In genomic region chr7:7517661-7518236, GRCh38 we compare ENCODE assay signal across 12 cellular contexts. TPM values are rescaled to one million over a fixed set of nuclear protein-coding genes. Genes with fewer than 3 reads are reported as not detected.
"Had no signal": no experiment of that assay in that cellular context is flagged by ENCODE, and none has a peak within 500 bp of the region (broad histone marks: within the 10 kb centered on the region; RNA-seq: fewer than 3 reads in every experiment).

No MANE protein-coding gene starts in this region.

- H3K9me3 Mint-ChIP-seq: activated CD4-positive, alpha-beta memory T cell treated with anti-CD3 and anti-CD28 coated beads, Interleukin-2, amount 10 ng/mL, durations not matched to agents 7 days and 5 days; activated naive CD8-positive, alpha-beta T cell treated with anti-CD3 and anti-CD28 coated beads for 36 hours had no signal

- H3K27me3 Mint-ChIP-seq: activated naive CD8-positive, alpha-beta T cell treated with anti-CD3 and anti-CD28 coated beads for 36 hours had no signal

- ATAC-seq: left lung had no signal

- H3K27me3 ChIP-seq: breast epithelium, dorsolateral prefrontal cortex, left lung had no signal

- H3K4me3 Mint-ChIP-seq: activated CD4-positive, alpha-beta memory T cell treated with anti-CD3 and anti-CD28 coated beads, Interleukin-2, amount 10 ng/mL, durations not matched to agents 7 days and 5 days; activated naive CD8-positive, alpha-beta T cell treated with anti-CD3 and anti-CD28 coated beads for 36 hours had no signal

- H3K4me1 Mint-ChIP-seq: activated CD4-positive, alpha-beta memory T cell treated with anti-CD3 and anti-CD28 coated beads, Interleukin-2, amount 10 ng/mL, durations not matched to agents 7 days and 5 days; activated naive CD8-positive, alpha-beta T cell treated with anti-CD3 and anti-CD28 coated beads for 36 hours had no signal

- H3K36me3 Mint-ChIP-seq: activated naive CD8-positive, alpha-beta T cell treated with anti-CD3 and anti-CD28 coated beads for 36 hours had no signal

- H3K4me1 ChIP-seq: breast epithelium, left lung had no signal

- H3K27ac Mint-ChIP-seq: activated CD4-positive, alpha-beta memory T cell treated with anti-CD3 and anti-CD28 coated beads, Interleukin-2, amount 10 ng/mL, durations not matched to agents 7 days and 5 days; activated naive CD8-positive, alpha-beta T cell treated with anti-CD3 and anti-CD28 coated beads for 36 hours had no signal

- H3K36me3 ChIP-seq: breast epithelium, left lung had no signal

- H3K9me3 ChIP-seq: breast epithelium, left lung had no signal

- H3K4me3 ChIP-seq: breast epithelium, dorsolateral prefrontal cortex, left lung had no signal

- DNase-seq: activated CD4-positive, alpha-beta memory T cell treated with anti-CD3 and anti-CD28 coated beads, Interleukin-2, amount 10 ng/mL, durations not matched to agents 7 days and 5 days; activated gamma-delta T cell treated with Interleukin-2 at 50 U/mL for 16 hours; activated naive CD8-positive, alpha-beta T cell treated with anti-CD3 and anti-CD28 coated beads for 36 hours; activated T-cell treated with anti-CD3 and anti-CD28 coated beads, Interleukin-2, amount 50 U/mL, for 48 hours; aorta; dorsolateral prefrontal cortex; glutamatergic neuron; left lung; mesendoderm; small intestine had no signal

- H3K27ac ChIP-seq: breast epithelium, dorsolateral prefrontal cortex, left lung had no signal

RNA-seq across cellular contexts. Expression of gene COL28A1, which starts 17.9 kb away (rescaled TPM):
- total RNA-seq: activated CD4-positive, alpha-beta memory T cell treated with anti-CD3 and anti-CD28 coated beads, Interleukin-2, amount 10 ng/mL, durations not matched to agents 7 days and 5 days; T-helper 2 cell treated with Interferon-gamma antibody and Interleukin-4, amounts not matched to agents 100 ng/mL and 5 ng/mL, for 36 hours had no signal
